Comparison of ENCODE assay signal across 2 cellular contexts in the genomic region with DNA sequence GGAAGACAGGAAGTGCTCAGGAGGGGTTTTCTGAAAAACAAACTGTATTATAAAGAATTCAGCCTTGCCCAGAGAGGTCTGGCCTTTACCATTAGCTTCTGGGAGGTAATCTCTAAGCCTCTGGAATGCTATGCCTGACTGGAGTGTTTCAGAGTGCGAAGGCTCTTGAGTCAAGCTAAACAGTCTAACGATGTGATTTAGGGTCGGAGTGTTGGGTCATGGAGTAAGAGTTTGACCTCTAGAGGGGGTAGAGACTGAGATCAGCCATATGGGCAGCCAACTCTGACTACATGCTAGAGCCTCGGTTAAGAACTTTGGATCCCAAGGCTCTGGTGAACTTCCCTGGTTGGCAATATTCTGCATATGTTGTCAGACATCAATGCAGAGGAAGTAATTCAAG.
TF ChIP-seq lines count a peak whose summit lies in the region.

No MANE protein-coding gene starts in this region.

TF ChIP-seq in GM12891, 5 proteins besides CTCF, POLR2A, EP300 and RAD21:
- no peak for TF ChIP-seq POU2F2 (IDR thresholded peaks at IDR 0.05; ENCODE audit: low read depth, low read length)
- TF ChIP-seq SPI1 (IDR thresholded peaks at IDR 0.05; ENCODE audit: low read depth, low read length) = peak; percentile 35; the same call in 1 of the 2 replicates

TF ChIP-seq in H1, 55 proteins besides CTCF, POLR2A, EP300 and RAD21:
- TF ChIP-seq BACH1 (IDR thresholded peaks at IDR 0.05; ENCODE audit: low read length) = no peak
- no peak for TF ChIP-seq POU5F1 (IDR thresholded peaks at IDR 0.05; ENCODE audit: low read depth, low read length)
- no peak for TF ChIP-seq SRF (IDR thresholded peaks at IDR 0.05; ENCODE audit: low read depth, low read length)
- no peak for TF ChIP-seq TBP (IDR thresholded peaks at IDR 0.05; ENCODE audit: low read depth, low read length)
- no peak for TF ChIP-seq CREB1 (IDR thresholded peaks at IDR 0.05)
- TF ChIP-seq TAF7 (optimal IDR thresholded peaks at IDR 0.05; ENCODE audit: borderline replicate concordance, low read depth, low read length) = no peak
- no peak for TF ChIP-seq CHD1 (IDR thresholded peaks at IDR 0.05; ENCODE audit: low read depth, low read length)
- no peak for TF ChIP-seq HDAC2 (IDR thresholded peaks at IDR 0.05; ENCODE audit: borderline replicate concordance in 1 of 2, low read depth in 2 of 2, low read length in 2 of 2)
- TF ChIP-seq CBX8 (IDR thresholded peaks at IDR 0.05; ENCODE audit: borderline replicate concordance, low read depth, low read length) = no peak
- TF ChIP-seq KDM1A (IDR thresholded peaks at IDR 0.05; ENCODE audit: borderline replicate concordance, low read length) = no peak
- no peak for TF ChIP-seq RBBP5 (IDR thresholded peaks at IDR 0.05; ENCODE audit: borderline replicate concordance, low read depth, low read length)
- no peak for TF ChIP-seq JUN (IDR thresholded peaks at IDR 0.05; ENCODE audit: low read depth, low read length)
- TF ChIP-seq TCF12 (IDR thresholded peaks at IDR 0.05; ENCODE audit: low read depth, low read length) = no peak
- TF ChIP-seq ASH2L (IDR thresholded peaks at IDR 0.05; ENCODE audit: low read length) = no peak
- no peak for TF ChIP-seq TAF1 (IDR thresholded peaks at IDR 0.05; ENCODE audit: low read depth, low read length)
